ENCODE assay signal across 8 cellular contexts in the genomic region with DNA sequence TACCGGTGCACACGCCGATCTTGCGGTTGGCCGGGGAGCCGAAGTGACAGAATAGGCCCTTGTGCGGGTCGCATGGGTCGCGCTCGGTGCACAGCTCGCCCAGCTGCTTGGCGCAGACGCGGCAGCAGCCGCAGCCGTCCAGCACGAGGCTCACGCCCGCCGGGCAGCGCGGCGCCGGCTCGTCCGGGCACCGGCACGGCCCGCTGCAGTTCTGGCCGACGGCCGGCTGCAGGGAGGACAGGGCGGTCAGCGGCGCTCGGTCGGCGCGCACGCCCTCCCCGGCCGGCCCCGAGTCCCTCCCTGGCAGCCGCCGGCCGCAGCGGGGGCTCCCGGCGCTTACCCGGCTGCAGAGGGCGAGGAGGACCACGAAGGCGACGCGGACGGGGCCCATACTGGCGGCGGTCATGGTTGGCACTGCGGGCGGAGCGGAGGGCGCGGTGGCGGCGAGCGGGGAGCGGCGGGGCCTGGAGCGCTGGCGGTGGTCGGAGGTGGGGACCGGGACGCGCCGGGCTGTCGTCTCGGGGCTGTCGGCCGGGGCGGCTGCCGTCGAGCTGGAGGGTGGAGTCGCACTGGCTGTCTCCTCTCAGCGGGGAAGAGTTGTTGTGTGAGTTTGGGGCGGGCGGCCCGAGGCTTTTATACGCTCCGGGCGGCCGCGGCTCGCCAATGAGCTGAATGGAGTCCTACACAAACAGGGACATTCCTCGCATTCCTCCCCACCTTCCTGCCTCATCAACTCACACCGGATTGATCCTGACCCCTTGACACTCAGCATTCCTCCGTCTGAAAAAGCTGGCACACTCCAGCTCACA. TPM values are rescaled to one million over a fixed set of nuclear protein-coding genes. Genes with fewer than 3 reads are reported as not detected.
DNase-seq lines count a peak whose midpoint lies in the region; ATAC-seq and TF ChIP-seq lines count a peak whose summit lies in the region.

A gene with protein sequence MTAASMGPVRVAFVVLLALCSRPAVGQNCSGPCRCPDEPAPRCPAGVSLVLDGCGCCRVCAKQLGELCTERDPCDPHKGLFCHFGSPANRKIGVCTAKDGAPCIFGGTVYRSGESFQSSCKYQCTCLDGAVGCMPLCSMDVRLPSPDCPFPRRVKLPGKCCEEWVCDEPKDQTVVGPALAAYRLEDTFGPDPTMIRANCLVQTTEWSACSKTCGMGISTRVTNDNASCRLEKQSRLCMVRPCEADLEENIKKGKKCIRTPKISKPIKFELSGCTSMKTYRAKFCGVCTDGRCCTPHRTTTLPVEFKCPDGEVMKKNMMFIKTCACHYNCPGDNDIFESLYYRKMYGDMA (minus strand): TSS at position 606 of the 809 bp plus-strand sequence. CDS start 200 bp downstream, at position 406.

- ATAC-seq in GM21447 (IDR thresholded peaks at IDR 0.05; ENCODE audit: unreplicated experiment) (no peak), GM18858 (IDR thresholded peaks at IDR 0.05; ENCODE audit: unreplicated experiment) (no peak)

- 1% methylated on average over 97 of the region's 97 CpGs for WGBS in sigmoid colon, 2 donors

- peak in 1 of 4 donors; percentile 24 for TF ChIP-seq EP300 in sigmoid colon (IDR thresholded peaks at IDR 0.05)

- H3K27ac ChIP-seq in iPS-20b (ENCODE audit: low read length) (no peak within 1 kb of the TSS), sigmoid colon (peak within 1 kb of the TSS; percentile 94 to 98 (median 98))

- H3K4me3 ChIP-seq in iPS-20b (ENCODE audit: low read length) (peak within 1 kb of the TSS; percentile 94), sigmoid colon (peak within 1 kb of the TSS; percentile 54 to 93 (median 88))

- H3K27me3 ChIP-seq in iPS-20b (ENCODE audit: insufficient read depth, low read length), result no peaks in the 10 kb centered on the region; the same call in 1 of the 2 replicates
- no peaks in the 10 kb centered on the region for H3K27me3 ChIP-seq in sigmoid colon

- H3K9me3 ChIP-seq in iPS-20b (ENCODE audit: insufficient read depth, low read depth, low read length) (no peaks in the 10 kb centered on the region), sigmoid colon (no peaks in the 10 kb centered on the region)

- intact Hi-C loops in sigmoid colon (cut with DNase I), result loop anchor here (2.0 to 5.0 kb wide), 2 partner anchors 71 to 134 kb away; no protein-coding TSS in a partner anchor

- DNase-seq in stimulated activated CD4-positive, alpha-beta T cell treated with anti-CD3 and anti-CD28 coated beads, Interleukin-15, amount 100 ng/mL, for 24 hours, result peak; percentile 15
- DNase-seq in stimulated activated CD4-positive, alpha-beta T cell treated with anti-CD3 and anti-CD28 coated beads, Interleukin-4, amount 100 ng/mL, for 24 hours, result no peak
- DNase-seq in NCI-H69 (lab: John Stamatoyannopoulos, UW) (peak; percentile 63), cerebellar cortex (ENCODE audit: low spot score) (peak; percentile 89), sigmoid colon (peak; percentile 95)

- peak within 1 kb of the TSS; percentile 83 for H3K9ac ChIP-seq in iPS-20b (ENCODE audit: low read depth, low read length)

- H3K36me3 ChIP-seq in iPS-20b (ENCODE audit: insufficient read depth, low read depth, low read length) (peaks cover 40% of the 10 kb centered on the region), sigmoid colon (no peaks in the 10 kb centered on the region)

- TF ChIP-seq POLR2A in sigmoid colon (IDR thresholded peaks at IDR 0.05), result peak in 1 of 2 donors; percentile 68

- H3K4me1 ChIP-seq in iPS-20b (ENCODE audit: insufficient read depth, low read length) (peaks cover 55% of the 10 kb centered on the region), sigmoid colon (peaks cover 0 to 59% (median 39%) of the 10 kb centered on the region in 4 donors)

- peak in 1 of 4 experiments; percentile 1 for TF ChIP-seq CTCF in sigmoid colon (IDR thresholded peaks at IDR 0.05)

RNA-seq across cellular contexts. Expression of the gene that starts here (rescaled TPM):
- 100 to 1,000 TPM in 2 of 4 donors, 10 to 100 TPM in 2; 43.5 to 179 (median 93.2) TPM for total RNA-seq in sigmoid colon
- polyA plus RNA-seq in sigmoid colon, result 10 to 100 TPM in 2 of 3 donors, 1 to 10 TPM in 1; 7.4 to 39.2 (median 13.2) TPM
